ENCODE assay signal across 1 cellular context in the genomic region with DNA sequence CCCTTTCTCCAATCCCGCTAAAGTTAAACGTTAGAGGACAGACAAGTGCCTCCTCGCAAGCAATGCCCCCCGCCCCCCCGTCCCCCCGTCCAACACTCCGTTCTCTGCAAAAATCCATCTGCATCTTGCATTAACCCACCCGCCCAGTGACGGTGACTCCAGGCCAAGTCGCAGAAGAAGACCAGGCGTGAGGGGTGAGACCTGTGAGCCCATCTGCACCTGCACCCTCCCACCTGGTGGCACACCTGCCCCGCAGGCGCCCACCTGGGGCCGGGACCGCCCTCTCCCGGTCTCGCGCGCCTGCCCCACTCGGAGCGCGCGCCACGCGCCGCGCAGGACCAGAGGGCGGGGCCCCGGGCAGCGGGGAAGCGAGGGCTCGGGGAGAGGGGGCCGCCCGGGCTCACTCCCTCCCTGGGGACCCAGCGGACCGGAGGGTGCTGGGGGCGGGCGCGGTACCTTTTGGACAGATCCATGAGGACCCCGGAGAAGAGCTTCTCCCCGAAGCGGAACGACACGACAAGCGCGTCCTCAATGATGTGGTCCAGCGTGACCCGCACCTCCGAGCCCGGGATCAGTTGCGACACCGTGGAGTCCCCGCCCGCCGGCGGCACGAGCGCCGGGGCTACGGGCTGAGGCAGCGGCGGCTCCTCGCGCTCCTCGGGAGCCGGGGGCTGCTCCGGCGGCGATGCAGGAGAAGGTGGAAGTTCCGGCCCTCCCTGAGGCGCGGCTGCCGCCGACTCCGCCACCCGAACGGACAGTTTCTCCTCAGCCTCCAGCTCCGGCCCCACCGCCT.
TF ChIP-seq lines count a peak whose summit lies in the region.

No MANE protein-coding gene starts in this region.

TF ChIP-seq in K562, 482 proteins besides CTCF, POLR2A, EP300 and RAD21 (continued from another document):
- TF ChIP-seq MAZ (CRISPR knock-in tag; conservative IDR thresholded peaks at IDR 0.05 in 1 of 2, IDR thresholded peaks at IDR 0.05 in 1 of 2): peak in 1 of 2 experiments; percentile 54; a peak in 2 of 4 replicates
- TF ChIP-seq, protein P1, sequence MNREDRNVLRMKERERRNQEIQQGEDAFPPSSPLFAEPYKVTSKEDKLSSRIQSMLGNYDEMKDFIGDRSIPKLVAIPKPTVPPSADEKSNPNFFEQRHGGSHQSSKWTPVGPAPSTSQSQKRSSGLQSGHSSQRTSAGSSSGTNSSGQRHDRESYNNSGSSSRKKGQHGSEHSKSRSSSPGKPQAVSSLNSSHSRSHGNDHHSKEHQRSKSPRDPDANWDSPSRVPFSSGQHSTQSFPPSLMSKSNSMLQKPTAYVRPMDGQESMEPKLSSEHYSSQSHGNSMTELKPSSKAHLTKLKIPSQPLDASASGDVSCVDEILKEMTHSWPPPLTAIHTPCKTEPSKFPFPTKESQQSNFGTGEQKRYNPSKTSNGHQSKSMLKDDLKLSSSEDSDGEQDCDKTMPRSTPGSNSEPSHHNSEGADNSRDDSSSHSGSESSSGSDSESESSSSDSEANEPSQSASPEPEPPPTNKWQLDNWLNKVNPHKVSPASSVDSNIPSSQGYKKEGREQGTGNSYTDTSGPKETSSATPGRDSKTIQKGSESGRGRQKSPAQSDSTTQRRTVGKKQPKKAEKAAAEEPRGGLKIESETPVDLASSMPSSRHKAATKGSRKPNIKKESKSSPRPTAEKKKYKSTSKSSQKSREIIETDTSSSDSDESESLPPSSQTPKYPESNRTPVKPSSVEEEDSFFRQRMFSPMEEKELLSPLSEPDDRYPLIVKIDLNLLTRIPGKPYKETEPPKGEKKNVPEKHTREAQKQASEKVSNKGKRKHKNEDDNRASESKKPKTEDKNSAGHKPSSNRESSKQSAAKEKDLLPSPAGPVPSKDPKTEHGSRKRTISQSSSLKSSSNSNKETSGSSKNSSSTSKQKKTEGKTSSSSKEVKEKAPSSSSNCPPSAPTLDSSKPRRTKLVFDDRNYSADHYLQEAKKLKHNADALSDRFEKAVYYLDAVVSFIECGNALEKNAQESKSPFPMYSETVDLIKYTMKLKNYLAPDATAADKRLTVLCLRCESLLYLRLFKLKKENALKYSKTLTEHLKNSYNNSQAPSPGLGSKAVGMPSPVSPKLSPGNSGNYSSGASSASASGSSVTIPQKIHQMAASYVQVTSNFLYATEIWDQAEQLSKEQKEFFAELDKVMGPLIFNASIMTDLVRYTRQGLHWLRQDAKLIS (CRISPR knock-in tag; IDR thresholded peaks at IDR 0.05): 0 out of 2 replicates have a peak, but pooled peaks have one; percentile 73
- TF ChIP-seq, protein P2, sequence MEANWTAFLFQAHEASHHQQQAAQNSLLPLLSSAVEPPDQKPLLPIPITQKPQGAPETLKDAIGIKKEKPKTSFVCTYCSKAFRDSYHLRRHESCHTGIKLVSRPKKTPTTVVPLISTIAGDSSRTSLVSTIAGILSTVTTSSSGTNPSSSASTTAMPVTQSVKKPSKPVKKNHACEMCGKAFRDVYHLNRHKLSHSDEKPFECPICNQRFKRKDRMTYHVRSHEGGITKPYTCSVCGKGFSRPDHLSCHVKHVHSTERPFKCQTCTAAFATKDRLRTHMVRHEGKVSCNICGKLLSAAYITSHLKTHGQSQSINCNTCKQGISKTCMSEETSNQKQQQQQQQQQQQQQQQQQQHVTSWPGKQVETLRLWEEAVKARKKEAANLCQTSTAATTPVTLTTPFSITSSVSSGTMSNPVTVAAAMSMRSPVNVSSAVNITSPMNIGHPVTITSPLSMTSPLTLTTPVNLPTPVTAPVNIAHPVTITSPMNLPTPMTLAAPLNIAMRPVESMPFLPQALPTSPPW (CRISPR knock-in tag; IDR thresholded peaks at IDR 0.05): peak; percentile 29; the same call in 1 of the 2 replicates
- no peak for TF ChIP-seq ZNF12 (CRISPR knock-in tag; IDR thresholded peaks at IDR 0.05)
- TF ChIP-seq CBFA2T2 (conservative IDR thresholded peaks at IDR 0.05): no peak
- TF ChIP-seq CEBPB (tag; IDR thresholded peaks at IDR 0.05): peak; percentile 90
- no peak for TF ChIP-seq ARHGAP35 (IDR thresholded peaks at IDR 0.05; ENCODE audit: partially characterized antibody)
- TF ChIP-seq ETV5 (CRISPR knock-in tag; IDR thresholded peaks at IDR 0.05; ENCODE audit: low read depth): 0 out of 2 replicates have a peak, but pooled peaks have one; percentile 33
- TF ChIP-seq TBP (optimal IDR thresholded peaks at IDR 0.05; ENCODE audit: low read depth, low read length): peak; percentile 31
- TF ChIP-seq ZNF217 (CRISPR knock-in tag; IDR thresholded peaks at IDR 0.05): no peak
- peak; percentile 60; the same call in 1 of the 2 replicates for TF ChIP-seq ZEB2 (IDR thresholded peaks at IDR 0.05)
- 0 out of 2 replicates have a peak, but pooled peaks have one; percentile 34 for TF ChIP-seq NR1H2 (CRISPR knock-in tag; IDR thresholded peaks at IDR 0.05)
- TF ChIP-seq NONO (IDR thresholded peaks at IDR 0.05; ENCODE audit: low read depth in 2 of 2, low read length in 1 of 2): 0 out of 4 replicates have a peak, but pooled peaks of 1 of the 2 experiments have one; percentile 12
- no peak for TF ChIP-seq ZFX (CRISPR knock-in tag; IDR thresholded peaks at IDR 0.05)
- TF ChIP-seq, protein P3, sequence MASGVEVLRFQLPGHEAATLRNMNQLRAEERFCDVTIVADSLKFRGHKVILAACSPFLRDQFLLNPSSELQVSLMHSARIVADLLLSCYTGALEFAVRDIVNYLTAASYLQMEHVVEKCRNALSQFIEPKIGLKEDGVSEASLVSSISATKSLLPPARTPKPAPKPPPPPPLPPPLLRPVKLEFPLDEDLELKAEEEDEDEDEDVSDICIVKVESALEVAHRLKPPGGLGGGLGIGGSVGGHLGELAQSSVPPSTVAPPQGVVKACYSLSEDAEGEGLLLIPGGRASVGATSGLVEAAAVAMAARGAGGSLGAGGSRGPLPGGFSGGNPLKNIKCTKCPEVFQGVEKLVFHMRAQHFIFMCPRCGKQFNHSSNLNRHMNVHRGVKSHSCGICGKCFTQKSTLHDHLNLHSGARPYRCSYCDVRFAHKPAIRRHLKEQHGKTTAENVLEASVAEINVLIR (CRISPR knock-in tag; IDR thresholded peaks at IDR 0.05): no peak
- TF ChIP-seq, protein P4, sequence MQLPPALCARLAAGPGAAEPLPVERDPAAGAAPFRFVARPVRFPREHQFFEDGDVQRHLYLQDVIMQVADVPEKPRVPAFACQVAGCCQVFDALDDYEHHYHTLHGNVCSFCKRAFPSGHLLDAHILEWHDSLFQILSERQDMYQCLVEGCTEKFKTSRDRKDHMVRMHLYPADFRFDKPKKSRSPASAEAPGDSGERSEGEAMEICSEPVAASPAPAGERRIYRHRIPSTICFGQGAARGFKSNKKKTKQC (CRISPR knock-in tag; IDR thresholded peaks at IDR 0.05): 0 out of 2 replicates have a peak, but pooled peaks have one; percentile 74
- TF ChIP-seq MEIS2 (IDR thresholded peaks at IDR 0.05; ENCODE audit: partially characterized antibody): no peak
